In the genomic region with DNA sequence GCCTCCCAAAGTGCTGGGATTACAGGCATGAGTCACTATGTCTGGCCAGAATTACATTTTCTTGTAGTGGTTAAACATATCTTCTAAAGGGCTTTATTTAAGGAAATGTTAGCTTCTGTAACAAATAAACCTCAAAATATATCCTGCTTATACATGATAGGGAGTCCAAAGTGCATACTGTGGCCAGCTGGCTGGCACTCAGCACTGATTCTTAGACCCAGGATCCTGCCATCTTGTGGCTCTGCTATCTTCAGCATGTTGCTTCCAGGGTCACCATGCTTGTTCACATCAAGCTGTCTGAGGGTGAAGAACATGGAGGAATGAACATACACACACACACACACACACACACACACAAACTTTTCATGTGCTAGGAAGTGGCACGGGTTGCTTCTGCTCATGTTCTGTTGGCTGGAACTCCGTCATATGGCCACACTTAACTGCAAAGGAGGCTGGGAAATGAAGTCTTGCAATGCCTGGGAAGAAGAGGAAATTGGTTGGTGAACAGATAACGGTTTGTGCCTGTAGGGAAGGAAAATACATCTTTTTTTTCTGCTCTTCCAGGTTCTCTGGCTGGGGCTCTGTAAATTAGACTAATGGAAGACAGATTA, we compare ENCODE assay signal across 18 cellular contexts. TPM values are rescaled to one million over a fixed set of nuclear protein-coding genes. Genes with fewer than 3 reads are reported as not detected.
"Had no signal": no experiment of that assay in that cellular context is flagged by ENCODE, and none has a peak within 500 bp of the region (broad histone marks: within the 10 kb centered on the region; RNA-seq: fewer than 3 reads in every experiment).

No MANE protein-coding gene starts in this region.

- H3K9me3 ChIP-seq: upper lobe of right lung had no signal

- H3K4me3 ChIP-seq: cardiac muscle cell, coronary artery, heart right ventricle, mucosa of descending colon, spleen, upper lobe of right lung had no signal

- DNase-seq: activated CD4-positive, alpha-beta T cell treated with anti-CD3 and anti-CD28 coated beads for 36 hours; activated CD8-positive, alpha-beta T cell treated with anti-CD3 and anti-CD28 coated beads for 36 hours; activated naive CD4-positive, alpha-beta T cell treated with Interleukin-2 at 50 U/mL for 16 hours; effector CD4-positive, alpha-beta T cell; foreskin melanocyte; heart right ventricle; mucosa of descending colon; naive thymus-derived CD8-positive, alpha-beta T cell; right cardiac atrium; spleen; stimulated activated CD4-positive, alpha-beta T cell treated with anti-CD3 and anti-CD28 coated beads, Interleukin-1b, Interleukin-23, amount 100 ng/mL, for 48 hours; stimulated activated naive CD4-positive, alpha-beta T cell treated with Interleukin-2 at 50 U/mL for 16 hours; T-helper 17 cell; upper lobe of right lung had no signal

- H3K4me1 ChIP-seq: heart right ventricle, spleen, upper lobe of right lung had no signal

- H3K27ac ChIP-seq: cardiac muscle cell, coronary artery, heart right ventricle, spleen, upper lobe of right lung, VCaP had no signal

- H3K36me3 ChIP-seq: cardiac muscle cell, heart right ventricle, spleen, upper lobe of right lung had no signal

RNA-seq across cellular contexts. Expression of a gene that starts 40.0 kb away (rescaled TPM):
- total RNA-seq: cardiac muscle cell; endothelial cell of umbilical vein; naive thymus-derived CD8-positive, alpha-beta T cell; T-helper 17 cell; upper lobe of right lung had no signal
